In the genomic region with DNA sequence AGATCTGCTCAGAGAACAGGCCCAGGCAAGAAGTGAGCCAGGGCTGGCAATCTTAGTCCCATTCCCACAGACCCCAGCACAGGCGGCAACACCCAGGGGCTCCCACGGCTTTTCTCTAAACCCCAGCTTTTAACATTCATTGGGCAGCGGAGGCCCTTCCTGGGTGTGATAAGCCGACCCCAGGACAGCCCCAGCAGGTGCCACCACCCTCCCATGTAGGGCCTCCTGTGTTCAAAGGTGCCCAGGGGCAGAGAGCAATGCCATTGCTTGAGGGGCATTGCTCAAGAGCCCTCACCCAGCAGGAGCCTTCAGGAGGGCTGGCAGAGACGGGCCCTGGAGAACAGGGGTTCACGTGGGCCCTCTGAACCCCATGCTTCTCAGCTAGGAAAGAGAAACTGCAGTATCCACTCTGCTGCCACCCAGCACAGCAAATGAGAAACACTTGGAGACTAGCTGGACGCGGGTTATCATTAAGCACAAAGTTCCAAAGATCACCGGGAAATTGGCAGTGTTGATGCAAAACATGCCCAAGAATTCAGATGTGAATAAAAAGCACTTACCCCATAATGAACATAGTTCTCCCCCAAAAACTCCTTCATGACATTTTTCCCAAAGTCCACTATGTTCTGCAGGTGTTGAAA, we compare ENCODE assay signal across 21 cellular contexts.
"Had no signal": no experiment of that assay in that cellular context is flagged by ENCODE, and none has a peak within 500 bp of the region (broad histone marks: within the 10 kb centered on the region; RNA-seq: fewer than 3 reads in every experiment).

No MANE protein-coding gene starts in this region.

- H3K36me3 ChIP-seq: prostate gland had no signal

- H3K9me3 ChIP-seq: body of pancreas, esophagus muscularis mucosa, heart right ventricle, left ventricle myocardium inferior, prostate gland, sigmoid colon, thoracic aorta had no signal

- H3K4me1 ChIP-seq: body of pancreas had no signal

- H3K4me3 Mint-ChIP-seq: activated CD4-positive, alpha-beta memory T cell treated with anti-CD3 and anti-CD28 coated beads, Interleukin-2, amount 10 ng/mL, durations not matched to agents 7 days and 5 days; activated CD4-positive, alpha-beta T cell treated with anti-CD3 and anti-CD28 coated beads for 36 hours; activated naive CD4-positive, alpha-beta T cell treated with anti-CD3 and anti-CD28 coated beads for 36 hours; activated T-cell treated with anti-CD3 and anti-CD28 coated beads, Interleukin-2, amount 50 U/mL, for 72 hours; stimulated activated naive CD8-positive, alpha-beta T cell treated with anti-CD3 and anti-CD28 coated beads, Interleukin-15, amount 100 ng/mL, for 72 hours; T-cell had no signal

- H3K4me1 Mint-ChIP-seq: activated CD4-positive, alpha-beta memory T cell treated with anti-CD3 and anti-CD28 coated beads, Interleukin-2, amount 10 ng/mL, durations not matched to agents 7 days and 5 days; activated CD4-positive, alpha-beta T cell treated with anti-CD3 and anti-CD28 coated beads for 36 hours had no signal

- H3K27ac ChIP-seq: body of pancreas, esophagus muscularis mucosa, heart right ventricle, prostate gland, sigmoid colon, SK-N-MC, thoracic aorta, WERI-Rb-1 had no signal

- H3K9me3 Mint-ChIP-seq: activated CD4-positive, alpha-beta memory T cell treated with anti-CD3 and anti-CD28 coated beads, Interleukin-2, amount 10 ng/mL, durations not matched to agents 7 days and 5 days; activated naive CD4-positive, alpha-beta T cell treated with anti-CD3 and anti-CD28 coated beads for 36 hours; activated T-cell treated with anti-CD3 and anti-CD28 coated beads, Interleukin-2, amount 50 U/mL, for 72 hours; stimulated activated naive CD8-positive, alpha-beta T cell treated with anti-CD3 and anti-CD28 coated beads, Interleukin-15, amount 100 ng/mL, for 72 hours; T-cell had no signal

- DNase-seq: activated CD4-positive, alpha-beta memory T cell treated with anti-CD3 and anti-CD28 coated beads, Interleukin-2, amount 10 ng/mL, durations not matched to agents 7 days and 5 days; activated CD4-positive, alpha-beta T cell treated with anti-CD3 and anti-CD28 coated beads for 36 hours; activated naive CD4-positive, alpha-beta T cell treated with anti-CD3 and anti-CD28 coated beads for 36 hours; activated T-cell treated with anti-CD3 and anti-CD28 coated beads, Interleukin-2, amount 50 U/mL, for 72 hours; body of pancreas; heart right ventricle; islet precursor cell; left ventricle myocardium inferior; sigmoid colon; stimulated activated CD4-positive, alpha-beta T cell treated with anti-CD3 and anti-CD28 coated beads, Interleukin-15, amount 100 ng/mL, for 24 hours; stimulated activated CD4-positive, alpha-beta T cell treated with anti-CD3 and anti-CD28 coated beads, Interleukin-4, amount 100 ng/mL, for 24 hours; stimulated activated naive CD8-positive, alpha-beta T cell treated with anti-CD3 and anti-CD28 coated beads, Interleukin-15, amount 100 ng/mL, for 72 hours; T-cell; T1000; WERI-Rb-1 had no signal

- ATAC-seq: activated CD4-positive, alpha-beta T cell treated with anti-CD3 and anti-CD28 coated beads for 36 hours; activated T-cell treated with anti-CD3 and anti-CD28 coated beads, Interleukin-2, amount 50 U/mL, for 72 hours; body of pancreas; heart right ventricle; stimulated activated naive CD8-positive, alpha-beta T cell treated with anti-CD3 and anti-CD28 coated beads, Interleukin-15, amount 100 ng/mL, for 72 hours; T-cell had no signal

- FAIRE-seq: frontal cortex had no signal

- H3K4me3 ChIP-seq: body of pancreas, dorsolateral prefrontal cortex, esophagus muscularis mucosa, heart right ventricle, left ventricle myocardium inferior, prostate gland, sigmoid colon, SK-N-MC, thoracic aorta had no signal

- H3K27ac Mint-ChIP-seq: activated CD4-positive, alpha-beta memory T cell treated with anti-CD3 and anti-CD28 coated beads, Interleukin-2, amount 10 ng/mL, durations not matched to agents 7 days and 5 days; activated CD4-positive, alpha-beta T cell treated with anti-CD3 and anti-CD28 coated beads for 36 hours; activated naive CD4-positive, alpha-beta T cell treated with anti-CD3 and anti-CD28 coated beads for 36 hours; activated T-cell treated with anti-CD3 and anti-CD28 coated beads, Interleukin-2, amount 50 U/mL, for 72 hours; T-cell had no signal

- H3K27me3 ChIP-seq: body of pancreas, dorsolateral prefrontal cortex, esophagus muscularis mucosa, heart right ventricle, sigmoid colon had no signal

- H3K27me3 Mint-ChIP-seq: activated CD4-positive, alpha-beta memory T cell treated with anti-CD3 and anti-CD28 coated beads, Interleukin-2, amount 10 ng/mL, durations not matched to agents 7 days and 5 days; activated CD4-positive, alpha-beta T cell treated with anti-CD3 and anti-CD28 coated beads for 36 hours; stimulated activated naive CD8-positive, alpha-beta T cell treated with anti-CD3 and anti-CD28 coated beads, Interleukin-15, amount 100 ng/mL, for 72 hours; T-cell had no signal
